ENCODE assay signal across 19 cellular contexts in the genomic region with DNA sequence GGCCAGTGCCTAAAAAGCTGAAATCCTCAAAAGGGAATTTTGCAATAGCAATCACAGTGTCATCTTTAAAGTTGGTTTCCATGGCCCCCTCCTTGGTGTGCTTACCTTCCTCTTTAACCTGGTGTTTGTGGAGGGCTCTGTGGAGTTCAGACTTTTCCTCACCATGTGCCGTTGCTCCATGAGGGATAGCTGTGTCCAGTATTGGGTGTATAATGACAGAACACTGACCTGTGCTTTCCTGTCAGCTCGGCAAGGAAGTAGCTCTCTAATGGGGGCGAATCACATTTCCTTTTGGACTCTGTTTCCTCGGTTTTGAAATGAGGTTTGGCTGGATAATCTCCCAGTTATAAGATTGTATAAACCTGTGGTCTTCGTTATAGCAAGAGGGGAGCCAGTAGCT.
DNase-seq lines count a peak whose midpoint lies in the region.
"Had no signal": no experiment of that assay in that cellular context is flagged by ENCODE, and none has a peak within 500 bp of the region (broad histone marks: within the 10 kb centered on the region; RNA-seq: fewer than 3 reads in every experiment).

No MANE protein-coding gene starts in this region.

- intact Hi-C loops in posterior vena cava (cut with DNase I): no loop called here

- peak; percentile 12 to 15 for DNase-seq in dermis microvascular lymphatic vessel endothelial cell (ENCODE audit: low read depth in 2 of 2)
- peak; percentile 25 for DNase-seq in fibroblast of peridontal ligament (ENCODE audit: extremely low read depth)
- no peak for DNase-seq in SHP77 (lab: John Stamatoyannopoulos, UW)
- DNase-seq in posterior vena cava (ENCODE audit: low spot score): no peak
- no peak for DNase-seq in activated CD4-positive, CD25-positive, alpha-beta regulatory T cell treated with anti-CD3 and anti-CD28 coated beads, Interleukin-2, amount 50 U/mL, for 72 hours
- DNase-seq: 8988T; ACHN; BE2C; CD4-positive, alpha-beta memory T cell; CD4-positive, CD25-positive, alpha-beta regulatory T cell; CD8-positive, alpha-beta memory T cell; COR-L47; DMS 273 treated with DMSO at 0.1 percent for 48 hours; DMS153; DMS53; DMS79; DND-41; EL; GDM1 had no signal

Comparison
In these comparisons a context has a peak if more than half of its experiments do, and no peak if none do; other contexts are left out.
1. DNase-seq: peak in dermis microvascular lymphatic vessel endothelial cell (2 of 2) and fibroblast of peridontal ligament (single experiment); none in SHP77 (0 of 2), posterior vena cava (single experiment) and activated CD4-positive, CD25-positive, alpha-beta regulatory T cell treated with anti-CD3 and anti-CD28 coated beads, Interleukin-2, amount 50 U/mL, for 72 hours (single experiment).